In genomic region chr5:18772475-18772874, GRCh38 we compare ENCODE assay signal across 8 cellular contexts.
DNase-seq lines count a peak whose midpoint lies in the region; ATAC-seq and TF ChIP-seq lines count a peak whose summit lies in the region.

No MANE protein-coding gene starts in this region.

- H3K14ac ChIP-seq in mesenchymal stem cell (ENCODE audit: low read length in 2 of 2) = no peak overlapping the region

- H3K4me1 Mint-ChIP-seq in T-helper 17 cell = peaks cover 2% of the 10 kb centered on the region

- no peak overlapping the region for H3K4me3 Mint-ChIP-seq in T-helper 17 cell

- no peak overlapping the region for H2AK5ac ChIP-seq in mesenchymal stem cell (ENCODE audit: low read length, severe bottlenecking)

- no peak overlapping the region for H3K27ac Mint-ChIP-seq in T-helper 17 cell

- intact Hi-C loops in left colon (cut with DNase I, micrococcal nuclease) (no loop called here), heart right ventricle (cut with DNase I) (no loop called here)

- peak; percentile 72 for ATAC-seq in HG03442 (IDR thresholded peaks at IDR 0.05; ENCODE audit: unreplicated experiment)
- peak; percentile 55 for ATAC-seq in T-helper 17 cell
- ATAC-seq in GM21825 (IDR thresholded peaks at IDR 0.05; ENCODE audit: unreplicated experiment) = no peak
- no peak for ATAC-seq in left colon
- ATAC-seq in heart right ventricle = no peak

- H3K4me1 ChIP-seq in mesenchymal stem cell (ENCODE audit: control insufficient read depth, insufficient read depth, low read depth, low read length) = no peaks in the 10 kb centered on the region
- no peaks in the 10 kb centered on the region for H3K4me1 ChIP-seq in heart right ventricle

- no peaks in the 10 kb centered on the region for H3K36me3 Mint-ChIP-seq in T-helper 17 cell (ENCODE audit: low read depth)

- no peak overlapping the region for H4K8ac ChIP-seq in mesenchymal stem cell (ENCODE audit: low read length)

- DNase-seq in GM13976 (ENCODE audit: low spot score) (no peak), T-helper 17 cell (no peak), mesenchymal stem cell (peak; percentile 12), left colon (no peak), heart right ventricle (no peak), NCI-H2227 treated with DMSO at 0.1 percent for 48 hours (lab: John Stamatoyannopoulos, UW) (no peak)

- H3K27me3 ChIP-seq in mesenchymal stem cell (ENCODE audit: control insufficient read depth in 1 of 2, insufficient read depth in 1 of 2, low read length in 2 of 2) = no peaks in the 10 kb centered on the region
- H3K27me3 ChIP-seq in heart right ventricle = no peaks in the 10 kb centered on the region

- H3K27ac ChIP-seq in mesenchymal stem cell (ENCODE audit: low read length, poor library complexity, severe bottlenecking) = no peak overlapping the region
- no peak overlapping the region for H3K27ac ChIP-seq in heart right ventricle

- in situ Hi-C loops in GM13976 (cut with MboI; ENCODE audit: low sequenced_read_pairs, unreplicated experiment) = no loop called here

- TF ChIP-seq CTCF in GM13976 (IDR thresholded peaks at IDR 0.05; ENCODE audit: borderline replicate concordance, control extremely low read depth, extremely low read depth, insufficient read depth, missing control alignments) (peak; percentile 11), heart right ventricle (IDR thresholded peaks at IDR 0.05) (peak in 2 of 9 donors; percentile 12 to 22)

- H3K27me3 Mint-ChIP-seq in T-helper 17 cell = no peaks in the 10 kb centered on the region

- no peak overlapping the region for H3K4ac ChIP-seq in mesenchymal stem cell (ENCODE audit: low read depth in 1 of 2, low read length in 2 of 2)

- H4K91ac ChIP-seq in mesenchymal stem cell (ENCODE audit: low read length) = no peak overlapping the region

- no peak overlapping the region for H3K18ac ChIP-seq in mesenchymal stem cell (ENCODE audit: low read depth in 1 of 2, low read length in 2 of 2)

- H3K9me3 ChIP-seq in T-helper 17 cell (ENCODE audit: control insufficient read depth, low read length, poor library complexity, severe bottlenecking) = no peaks in the 10 kb centered on the region
- H3K9me3 ChIP-seq in mesenchymal stem cell (ENCODE audit: control insufficient read depth, low read length) = no peaks in the 10 kb centered on the region
- H3K9me3 ChIP-seq in heart right ventricle = no peaks in the 10 kb centered on the region

- H3K79me1 ChIP-seq in mesenchymal stem cell (replicated peaks; ENCODE audit: low read length, poor library complexity, severe bottlenecking) = no peaks in the 10 kb centered on the region

- H3K36me3 ChIP-seq in mesenchymal stem cell (ENCODE audit: control insufficient read depth in 1 of 2, insufficient read depth in 2 of 2, low read depth in 1 of 2, low read length in 2 of 2) = no peaks in the 10 kb centered on the region
- H3K36me3 ChIP-seq in heart right ventricle = no peaks in the 10 kb centered on the region

- H2AFZ ChIP-seq in mesenchymal stem cell (ENCODE audit: low read depth, low read length) = no peak overlapping the region

- H3K4me3 ChIP-seq in mesenchymal stem cell (ENCODE audit: insufficient read depth in 1 of 2, low read depth in 1 of 2, low read length in 2 of 2) (no peak overlapping the region), heart right ventricle (no peak overlapping the region)

- no peak overlapping the region for H3K9ac ChIP-seq in mesenchymal stem cell (ENCODE audit: low read length)

- no peak overlapping the region for H3K23ac ChIP-seq in mesenchymal stem cell (ENCODE audit: low read length in 2 of 2)

- H2BK12ac ChIP-seq in mesenchymal stem cell (ENCODE audit: low read length in 2 of 2) = no peak overlapping the region

- no peak overlapping the region for H3K4me2 ChIP-seq in mesenchymal stem cell (ENCODE audit: low read length, poor library complexity, severe bottlenecking)

- H2BK5ac ChIP-seq in mesenchymal stem cell (ENCODE audit: low read depth, low read length, poor library complexity, severe bottlenecking) = no peak overlapping the region

- no peak overlapping the region for H2BK15ac ChIP-seq in mesenchymal stem cell (ENCODE audit: low read depth, poor library complexity, severe bottlenecking)

- H2BK120ac ChIP-seq in mesenchymal stem cell (ENCODE audit: low read depth, low read length) = no peak overlapping the region

- 14% methylated on average over 1 of the region's 4 CpGs for WGBS in mesenchymal stem cell
- 56 to 57% methylated on average over 4 of the region's 4 CpGs for WGBS in heart right ventricle, 2 donors

Comparison
In these comparisons a context has a peak if more than half of its experiments do, and no peak if none do; other contexts are left out.
1. ATAC-seq: peak in HG03442 (single experiment) and T-helper 17 cell (single experiment); none in GM21825 (single experiment), left colon (single experiment) and heart right ventricle (0 of 8).